ENCODE assay signal across 16 cellular contexts in the genomic region with DNA sequence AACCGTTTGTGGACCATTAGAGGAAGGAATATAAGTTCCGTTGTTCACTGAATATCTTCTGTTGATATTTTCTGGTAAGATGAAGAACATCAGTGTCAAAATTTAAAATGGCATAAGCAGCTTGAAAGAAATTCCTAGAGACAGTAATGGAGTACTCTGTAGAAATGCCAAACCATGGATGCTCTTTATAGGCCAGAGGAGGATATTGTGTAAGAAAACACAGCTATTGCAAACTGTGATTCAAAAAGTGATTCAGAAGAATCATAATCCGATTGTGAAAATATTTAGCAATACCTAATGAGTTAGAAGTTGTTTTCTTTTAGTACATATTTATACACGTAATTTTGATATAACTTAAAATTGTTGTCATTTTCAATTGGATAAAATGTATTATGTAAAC.
DNase-seq lines count a peak whose midpoint lies in the region; ATAC-seq and TF ChIP-seq lines count a peak whose summit lies in the region.
"Had no signal": no experiment of that assay in that cellular context is flagged by ENCODE, and none has a peak within 500 bp of the region (broad histone marks: within the 10 kb centered on the region; RNA-seq: fewer than 3 reads in every experiment).

No MANE protein-coding gene starts in this region.

- H3K27ac ChIP-seq in subcutaneous abdominal adipose tissue (ENCODE audit: low read depth, low read length), result peak overlapping the region; percentile 96
- H3K27ac ChIP-seq: 22Rv1, tibial artery had no signal

- H3K27me3 ChIP-seq in subcutaneous abdominal adipose tissue (ENCODE audit: control insufficient read depth in 5 of 5, insufficient read depth in 4 of 5, low read length in 5 of 5), result no peaks in the 10 kb centered on the region
- H3K27me3 ChIP-seq: tibial artery had no signal

- DNase-seq in SIG-M5 treated with dmso at 0.1 percent for 504 hours (lab: John Stamatoyannopoulos, UW; ENCODE audit: unreplicated experiment), result peak; percentile 72
- no peak for DNase-seq in SIG-M5 (lab: John Stamatoyannopoulos, UW)
- DNase-seq in RPMI7951 (ENCODE audit: low read depth), result peak; percentile 11
- peak; percentile 87 for DNase-seq in fibroblast of pulmonary artery (ENCODE audit: low read depth)
- no peak for DNase-seq in activated CD4-positive, alpha-beta T cell treated with anti-CD3 and anti-CD28 coated beads, Interleukin-2, amount 50 U/mL, for 1 hour
- no peak for DNase-seq in activated naive CD4-positive, alpha-beta T cell treated with anti-CD3 and anti-CD28 coated beads, Interleukin-2, amount 50 U/mL, for 16 hours
- DNase-seq: activated effector memory CD4-positive, alpha-beta T cell treated with Interleukin-2 at 50 U/mL for 16 hours; caudate nucleus; naive thymus-derived CD8-positive, alpha-beta T cell; NCI-H1694 treated with DMSO at 0.1 percent for 48 hours; T-helper 2 cell; tibial artery had no signal

- peaks cover 0 to 8% (median 7%) of the 10 kb centered on the region in 5 donors for H3K4me1 ChIP-seq in subcutaneous abdominal adipose tissue (ENCODE audit: control insufficient read depth in 5 of 5, insufficient read depth in 5 of 5, low read length in 5 of 5)

- H3K4me3 ChIP-seq in fibroblast of pulmonary artery (replicated peaks; ENCODE audit: low read depth, low read length), result no peak overlapping the region
- no peak overlapping the region for H3K4me3 ChIP-seq in subcutaneous abdominal adipose tissue (ENCODE audit: low read depth in 1 of 5, low read length in 5 of 5)
- H3K4me3 ChIP-seq: skin epidermis, tibial artery had no signal

- no peak for TF ChIP-seq CTCF in fibroblast of pulmonary artery (IDR thresholded peaks at IDR 0.05; ENCODE audit: low read length, missing control alignments)

- ATAC-seq in HG02938 (IDR thresholded peaks at IDR 0.05; ENCODE audit: unreplicated experiment), result no peak
- ATAC-seq: naive thymus-derived CD8-positive, alpha-beta T cell had no signal

- no peaks in the 10 kb centered on the region for H3K9me3 ChIP-seq in subcutaneous abdominal adipose tissue (ENCODE audit: control insufficient read depth in 5 of 5, low read length in 5 of 5)
- H3K9me3 ChIP-seq: tibial artery had no signal

- H3K36me3 ChIP-seq in subcutaneous abdominal adipose tissue (ENCODE audit: control insufficient read depth in 5 of 5, insufficient read depth in 5 of 5, low read length in 5 of 5), result no peaks in the 10 kb centered on the region
- H3K36me3 ChIP-seq: tibial artery had no signal

- H3K9ac ChIP-seq in subcutaneous abdominal adipose tissue (ENCODE audit: low read length in 5 of 5), result no peak overlapping the region

Comparison
In these comparisons a context has a peak if more than half of its experiments do, and no peak if none do; other contexts are left out.
1. DNase-seq: peak in SIG-M5 treated with dmso at 0.1 percent for 504 hours (single experiment), RPMI7951 (single experiment) and fibroblast of pulmonary artery (single experiment); none in SIG-M5 (single experiment), activated CD4-positive, alpha-beta T cell treated with anti-CD3 and anti-CD28 coated beads, Interleukin-2, amount 50 U/mL, for 1 hour (single experiment) and activated naive CD4-positive, alpha-beta T cell treated with anti-CD3 and anti-CD28 coated beads, Interleukin-2, amount 50 U/mL, for 16 hours (single experiment).